ENCODE assay signal across 8 cellular contexts in genomic region chr14:74257078-74257987, GRCh38. TPM values are rescaled to one million over a fixed set of nuclear protein-coding genes. Genes with fewer than 3 reads are reported as not detected.
A peak's percentile ranks its signal among the peaks of the same experiment; 100 is the strongest.
DNase-seq lines count a peak whose midpoint lies in the region; ATAC-seq, FAIRE-seq and TF ChIP-seq lines count a peak whose summit lies in the region.

No MANE protein-coding gene starts in this region.

- H3K4me3 ChIP-seq in AG09309 (ENCODE audit: control insufficient read depth, low read depth, low read length) (peak overlapping the region; percentile 51), K562 (peak overlapping the region; percentile 38), spleen (peak overlapping the region; percentile 38 to 72 (median 64))

- H3K9me1 ChIP-seq in K562 (ENCODE audit: control insufficient read depth, insufficient read depth, low read length): no peaks in the 10 kb centered on the region

- H4K20me1 ChIP-seq in K562 (replicated peaks; ENCODE audit: control insufficient read depth, insufficient read depth, low read length): no peaks in the 10 kb centered on the region; the same call in 1 of the 2 replicates

- peak; percentile 64 for TF ChIP-seq CTCF in AG09309 (IDR thresholded peaks at IDR 0.05; ENCODE audit: control insufficient read depth, insufficient read depth, low read depth, low read length, missing control alignments)
- TF ChIP-seq CTCF in K562 (IDR thresholded peaks at IDR 0.05 in 2 of 3, conservative IDR thresholded peaks at IDR 0.05 in 1 of 3; ENCODE audit: insufficient read depth in 2 of 3, low read depth in 1 of 3, low read length in 3 of 3): peak; percentile 82 to 98 (median 91)
- peak in 10 of 11 experiments; percentile 43 to 99 (median 98) for TF ChIP-seq CTCF in spleen (IDR thresholded peaks at IDR 0.05 in 8 of 11, conservative IDR thresholded peaks at IDR 0.05 in 3 of 11)

- ATAC-seq in GM19438 (IDR thresholded peaks at IDR 0.05; ENCODE audit: low read depth, unreplicated experiment) (peak; percentile 66), K562 (peak; percentile 94)

- no peaks in the 10 kb centered on the region for H3K9me3 ChIP-seq in K562 (replicated peaks; ENCODE audit: control insufficient read depth, insufficient read depth, low read depth, low read length)
- no peaks in the 10 kb centered on the region for H3K9me3 ChIP-seq in spleen

- POLR2A ChIA-PET in K562 (lab: Yijun Ruan, JAX): interaction anchor here (0.6 kb wide), 1 partner anchor 38 kb away, joined by 3 read pairs; no protein-coding TSS in a partner anchor

- TF ChIP-seq POLR2A in K562 (conservative IDR thresholded peaks at IDR 0.05): no peak
- no peak for TF ChIP-seq POLR2A in spleen (IDR thresholded peaks at IDR 0.05)

- H3K27ac ChIP-seq in K562 (ENCODE audit: extremely low read depth, low read depth, low read length) (no peak overlapping the region), spleen (no peak overlapping the region)

- peak overlapping the region; percentile 62 for H3K4me2 ChIP-seq in K562 (ENCODE audit: insufficient read depth, low read length)

- H3K36me3 ChIP-seq in K562 (ENCODE audit: control insufficient read depth, insufficient read depth, low read length) (no peaks in the 10 kb centered on the region), spleen (no peaks in the 10 kb centered on the region)

- peak overlapping the region; percentile 76 for H2AFZ ChIP-seq in K562 (ENCODE audit: low read depth, low read length)

- no peaks in the 10 kb centered on the region for H3K79me2 ChIP-seq in K562 (ENCODE audit: control insufficient read depth, insufficient read depth, low read length)

- peak overlapping the region in 1 of 2 experiments; percentile 76; a peak in 2 of 4 replicates for H3K9ac ChIP-seq in K562 (ENCODE audit: insufficient read depth in 1 of 2, low read depth in 2 of 2, low read length in 2 of 2)

- H3K27me3 ChIP-seq in K562 (ENCODE audit: control insufficient read depth in 2 of 2, insufficient read depth in 2 of 2, low read length in 2 of 2): peaks cover 9 to 35% of the 10 kb centered on the region in 2 experiments; a peak in 4 of 5 replicates
- H3K27me3 ChIP-seq in spleen (replicated peaks in 1 of 7): peaks cover 0 to 58% (median 15%) of the 10 kb centered on the region in 7 donors

- no peak for TF ChIP-seq EP300 in K562 (IDR thresholded peaks at IDR 0.05; ENCODE audit: low read length)

- DNase-seq in AG09309 (ENCODE audit: low read depth) (no peak), M059J (ENCODE audit: low read depth) (peak; percentile 75), T-helper 9 cell (peak; percentile 58), K562 (ENCODE audit: extremely low read depth in 1 of 4, low spot score in 3 of 4) (peak; percentile 45 to 82 (median 78)), iPS-NIHi11 (ENCODE audit: low spot score) (peak; percentile 95), spleen (peak; percentile 89), ureter (ENCODE audit: low spot score) (no peak)

- peaks cover 0 to 18% of the 10 kb centered on the region in 2 experiments; a peak in 2 of 5 replicates for H3K4me1 ChIP-seq in K562 (replicated peaks in 1 of 2; ENCODE audit: control insufficient read depth in 2 of 2, insufficient read depth in 2 of 2, low read length in 2 of 2)
- peaks cover 5 to 23% (median 17%) of the 10 kb centered on the region in 6 donors for H3K4me1 ChIP-seq in spleen

- CTCF ChIA-PET in K562 (lab: Yijun Ruan, JAX; ENCODE audit: low intra/inter-chr PET ratio): interaction anchor here (0.6 to 3.3 kb wide), 3 partner anchors 107 to 366 kb away, joined by 3 to 43 read pairs (median 3); no protein-coding TSS in a partner anchor

- 14% methylated on average over 25 of the region's 72 CpGs for WGBS in K562 (ENCODE audit: insufficient coverage, low coverage, missing lambda C conversion rate)
- WGBS in spleen, 5 donors: 2 to 5% (median 3%) methylated on average over 19 to 72 of the region's 72 CpGs

- peak in 1 of 2 experiments; percentile 56; a peak in 2 of 4 replicates for TF ChIP-seq RAD21 in K562 (CRISPR knock-in tag; conservative IDR thresholded peaks at IDR 0.05 in 1 of 2, IDR thresholded peaks at IDR 0.05 in 1 of 2)

- intact Hi-C loops in K562 (cut with micrococcal nuclease) (no loop called here), spleen (cut with DNase I; ENCODE audit: low total_unique reads) (no loop called here)

- in situ Hi-C loops in K562 (cut with MboI): no loop called here

- FAIRE-seq in K562 (lab: Jason Lieb, UNC): no peak

- no TSS peak for BruUV-seq in K562 (replicated peaks; lab: Mats Ljungman, UMichigan)

TF ChIP-seq in K562, 482 proteins besides CTCF, POLR2A, EP300 and RAD21 (continues in another document):
- TF ChIP-seq ZBTB7A (IDR thresholded peaks at IDR 0.05; ENCODE audit: borderline replicate concordance, control insufficient read depth, low read depth, low read length) (peak; percentile 71; the same call in 1 of the 2 replicates), E2F6 (IDR thresholded peaks at IDR 0.05; ENCODE audit: borderline replicate concordance in 1 of 2, extremely low read depth in 1 of 2, insufficient read depth in 1 of 2, insufficient read length in 1 of 2, low read depth in 1 of 2, low read length in 1 of 2, poor library complexity in 1 of 2, severe bottlenecking in 1 of 2) (peak in 1 of 2 experiments; percentile 43)

RNA-seq across cellular contexts. Expression of gene VSX2, which starts 18.1 kb away (rescaled TPM):
- not detected in 2 replicates for total RNA-seq in M059J (2014; rRNA removed; shearing (Covaris generic))
- total RNA-seq in K562 (2011; cell fraction: chromatin; rRNA removed; ENCODE audit: low replicate concordance): not detected in 2 replicates
- not detected in 2 replicates for total RNA-seq in K562 (2011; cell fraction: nucleolus; rRNA removed)
- total RNA-seq in K562 (2011; cell fraction: nucleoplasm; rRNA removed): not detected in 2 replicates
- total RNA-seq in K562 (2014; rRNA removed) (not detected in 2 replicates), K562 (2014; rRNA removed; fragmentation: Illumina TruSeq; extraction: Trizol) (not detected in 2 replicates), K562 (2015; rRNA removed; fragmentation: Illumina TruSeq; extraction: Trizol) (not detected in 2 replicates), K562 (2021) (0.04 TPM in 1 of 2 replicates, not detected in the other), spleen (not detected), ureter (not detected)
- polyA plus RNA-seq in K562 (2011; rRNA removed) (not detected in 2 replicates), K562 (2014; fragmentation: Illumina TruSeq; extraction: Trizol) (not detected in 2 replicates), K562 (2014; fragmentation: Nextera tagmentation; extraction: Ambion mirVana) (not detected), K562 (2014; rRNA removed) (not detected in 2 replicates), spleen (not detected)
- not detected in 2 replicates for polyA plus RNA-seq in K562 (2011; cell fraction: cytosol; rRNA removed)
- polyA plus RNA-seq in K562 (2011; cell fraction: nucleus; rRNA removed): not detected in 2 replicates
- not detected in 2 replicates for polyA plus RNA-seq in K562 (2012)
- polyA minus RNA-seq in K562 (2011; rRNA and poly(A)+ RNA removed): not detected in 2 replicates
- not detected in 2 replicates for polyA minus RNA-seq in K562 (2011; cell fraction: cytosol; rRNA and poly(A)+ RNA removed)
- not detected in 2 replicates for polyA minus RNA-seq in K562 (2011; cell fraction: nucleus; rRNA and poly(A)+ RNA removed)

RNA-seq across cellular contexts. Expression of gene ABCD4, which starts 45.4 kb away (rescaled TPM):
- 18.2 and 27.1 TPM in 2 replicates for total RNA-seq in M059J (2014; rRNA removed; shearing (Covaris generic))
- 138 and 248 TPM in 2 replicates for total RNA-seq in K562 (2011; cell fraction: chromatin; rRNA removed; ENCODE audit: low replicate concordance)
- total RNA-seq in K562 (2011; cell fraction: nucleolus; rRNA removed): 114 and 119 TPM in 2 replicates
- total RNA-seq in K562 (2011; cell fraction: nucleoplasm; rRNA removed): 128 and 188 TPM in 2 replicates
- total RNA-seq in K562 (2014; rRNA removed) (13.2 and 14.8 TPM in 2 replicates), K562 (2014; rRNA removed; fragmentation: Illumina TruSeq; extraction: Trizol) (8.2 and 8.4 TPM in 2 replicates), K562 (2015; rRNA removed; fragmentation: Illumina TruSeq; extraction: Trizol) (9.5 and 11.2 TPM in 2 replicates), K562 (2021) (16.4 and 17.2 TPM in 2 replicates), spleen (10 to 100 TPM; 66.9 to 99.4 (median 76.3) TPM), ureter (65.3 TPM)
- polyA plus RNA-seq in K562 (2011; rRNA removed) (12.4 and 16.6 TPM in 2 replicates), K562 (2014; fragmentation: Illumina TruSeq; extraction: Trizol) (13.8 and 14.5 TPM in 2 replicates), K562 (2014; fragmentation: Nextera tagmentation; extraction: Ambion mirVana) (1 to 10 TPM; 3.5 to 5.5 TPM), K562 (2014; rRNA removed) (15.7 and 22.9 TPM in 2 replicates), spleen (10 to 100 TPM; 37.2 to 62.5 (median 61.8) TPM)
- polyA plus RNA-seq in K562 (2011; cell fraction: cytosol; rRNA removed): 7.9 and 12.2 TPM in 2 replicates
- 109 and 125 TPM in 2 replicates for polyA plus RNA-seq in K562 (2011; cell fraction: nucleus; rRNA removed)
- 11.9 and 27.3 TPM in 2 replicates for polyA plus RNA-seq in K562 (2012)
- 14.6 and 15.0 TPM in 2 replicates for polyA minus RNA-seq in K562 (2011; rRNA and poly(A)+ RNA removed)
- polyA minus RNA-seq in K562 (2011; cell fraction: cytosol; rRNA and poly(A)+ RNA removed): 7.5 and 7.9 TPM in 2 replicates
- polyA minus RNA-seq in K562 (2011; cell fraction: nucleus; rRNA and poly(A)+ RNA removed): 33.4 and 40.4 TPM in 2 replicates

Comparison
In these comparisons a context has a peak if more than half of its experiments do, and no peak if none do; other contexts are left out.
1. DNase-seq: peak in M059J (single experiment), T-helper 9 cell (single experiment), K562 (4 of 4), iPS-NIHi11 (single experiment) and spleen (single experiment); none in AG09309 (single experiment) and ureter (single experiment).
2. Peak in every context shown above with its lines, with median percentiles within 50 percentile points of each other: H3K4me3 ChIP-seq and CTCF ChIP-seq.